ENCODE assay signal across 8 cellular contexts in the genomic region with DNA sequence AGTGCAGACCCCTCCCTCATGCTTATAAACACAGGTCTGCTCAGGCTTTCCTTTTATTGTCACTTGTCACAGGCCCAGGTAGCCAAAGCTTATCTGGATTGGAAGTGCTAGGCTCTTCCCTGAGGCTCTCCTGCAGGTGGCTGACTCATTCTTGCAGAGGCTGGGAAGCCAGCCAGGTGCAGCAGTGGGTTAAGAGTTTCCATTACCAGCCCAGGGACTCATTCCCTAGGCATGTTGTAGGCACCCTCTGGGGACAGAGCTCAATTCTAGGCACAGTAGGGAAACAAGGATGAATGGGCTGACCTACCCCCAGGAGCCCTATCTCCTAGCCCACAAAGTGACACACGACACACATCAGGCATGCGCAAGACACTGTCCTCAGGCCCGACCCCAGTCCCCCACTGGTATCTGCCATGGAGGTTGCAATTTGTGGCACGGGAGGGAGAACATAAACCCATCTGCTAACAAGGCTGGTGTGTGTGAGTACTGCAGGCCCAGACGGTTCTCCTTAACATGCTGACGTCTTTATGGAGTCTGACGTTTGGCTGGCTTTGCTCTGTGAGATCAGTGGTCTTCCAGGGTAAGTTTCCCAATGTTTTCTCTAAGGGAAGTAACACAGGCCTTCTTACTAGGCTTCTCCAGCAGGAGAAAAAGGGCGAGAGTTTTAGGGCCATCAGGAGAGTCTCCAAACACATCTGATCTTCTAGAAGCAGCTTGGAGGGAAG.
DNase-seq lines count a peak whose midpoint lies in the region; ATAC-seq, FAIRE-seq and TF ChIP-seq lines count a peak whose summit lies in the region.

No MANE protein-coding gene starts in this region.

- TF ChIP-seq POLR2A in A549 (IDR thresholded peaks at IDR 0.05; ENCODE audit: low read length) (no peak), adrenal gland (IDR thresholded peaks at IDR 0.05) (no peak)

- TF ChIP-seq RAD21 in A549 (conservative IDR thresholded peaks at IDR 0.05 in 1 of 2, IDR thresholded peaks at IDR 0.05 in 1 of 2): no peak

- no peak for TF ChIP-seq CTCF in A549 (IDR thresholded peaks at IDR 0.05)
- TF ChIP-seq CTCF in adrenal gland (IDR thresholded peaks at IDR 0.05): no peak
- no peak for TF ChIP-seq CTCF in kidney epithelial cell (IDR thresholded peaks at IDR 0.05; ENCODE audit: insufficient read depth, low read length, poor library complexity, severe bottlenecking)

- ATAC-seq in A549: peak; percentile 82 to 83
- no peak for ATAC-seq in HG02981 (IDR thresholded peaks at IDR 0.05; ENCODE audit: unreplicated experiment)
- no peak for ATAC-seq in GM21526 (IDR thresholded peaks at IDR 0.05; ENCODE audit: low FRiP score, unreplicated experiment)

- WGBS in A549 (ENCODE audit: missing lambda C conversion rate): 81% methylated on average over 7 of the region's 8 CpGs
- WGBS in adrenal gland, 4 donors: 88 to 95% (median 93%) methylated on average over 7 to 8 of the region's 8 CpGs

- peak overlapping the region; percentile 32 to 80; a peak in 5 of 6 replicates for H3K27ac ChIP-seq in A549
- H3K27ac ChIP-seq in adrenal gland: peak overlapping the region in 2 of 5 donors; percentile 13 to 34

- H3K9me3 ChIP-seq in A549 (no peaks in the 10 kb centered on the region), adrenal gland (replicated peaks in 1 of 3) (no peaks in the 10 kb centered on the region)

- H3K27me3 ChIP-seq in adrenal gland: no peaks in the 10 kb centered on the region
- no peaks in the 10 kb centered on the region for H3K27me3 ChIP-seq in kidney epithelial cell (ENCODE audit: control insufficient read depth, insufficient read depth, low read length)

- POLR2A ChIA-PET in A549 (lab: Yijun Ruan, JAX): interaction anchor here (0.9 to 1.3 kb wide), 4 partner anchors 12 to 94 kb away, joined by 3 to 8 read pairs (median 4); a partner anchor contains a TSS

- DNase-seq in A549 (ENCODE audit: low read depth in 1 of 2, low spot score in 1 of 2) (peak; percentile 62 to 69), NCI-H1092 (lab: John Stamatoyannopoulos, UW) (peak; percentile 51), adrenal gland (peak; percentile 77 to 89 (median 83)), kidney epithelial cell (ENCODE audit: low read depth) (peak; percentile 87), activated gamma-delta T cell treated with Interleukin-2 at 50 U/mL for 16 hours (no peak)
- no peak for DNase-seq in activated T-cell treated with anti-CD3 and anti-CD28 coated beads, Interleukin-2, amount 50 U/mL, for 48 hours

- H3K4me3 ChIP-seq in A549 (no peak overlapping the region), adrenal gland (no peak overlapping the region), kidney epithelial cell (ENCODE audit: low read depth, low read length) (no peak overlapping the region)

- H3K4me2 ChIP-seq in A549: peak overlapping the region; percentile 39

- FAIRE-seq in A549 (lab: Jason Lieb, UNC): no peak

- H3K36me3 ChIP-seq in adrenal gland (replicated peaks in 1 of 2) (no peaks in the 10 kb centered on the region), kidney epithelial cell (ENCODE audit: control insufficient read depth, insufficient read depth, low read length) (peaks cover 1% of the 10 kb centered on the region)

- CTCF ChIA-PET in A549 (lab: Yijun Ruan, JAX): interaction anchor here (0.5 to 2.7 kb wide), 9 partner anchors 9 to 456 kb away, joined by 3 to 11 read pairs (median 3); no protein-coding TSS in a partner anchor

- TF ChIP-seq EP300 in A549 (IDR thresholded peaks at IDR 0.05): no peak

- peaks cover 68% of the 10 kb centered on the region for H3K4me1 ChIP-seq in A549
- H3K4me1 ChIP-seq in adrenal gland (replicated peaks in 1 of 2): peaks cover 0 to 22% of the 10 kb centered on the region in 2 donors

- intact Hi-C loops in adrenal gland (cut with DNase I): no loop called here

TF ChIP-seq in A549, 52 proteins besides CTCF, POLR2A, EP300 and RAD21:
- TF ChIP-seq HOXB5 (CRISPR knock-in tag; IDR thresholded peaks at IDR 0.05) (no peak), CHD4 (IDR thresholded peaks at IDR 0.05; ENCODE audit: borderline replicate concordance) (no peak), JUNB (IDR thresholded peaks at IDR 0.05) (peak; percentile 60; the same call in 1 of the 2 replicates), KDM1A (IDR thresholded peaks at IDR 0.05; ENCODE audit: low read depth) (no peak), RCOR1 (IDR thresholded peaks at IDR 0.05; ENCODE audit: low read depth, low read length) (no peak), SREBF2 (IDR thresholded peaks at IDR 0.05) (no peak), CEBPB (IDR thresholded peaks at IDR 0.05) (peak in 1 of 2 experiments; percentile 4; a peak in 1 of 4 replicates), SMC3 (IDR thresholded peaks at IDR 0.05) (0 out of 3 replicates have a peak, but pooled peaks have one; percentile 22), HEYL (CRISPR knock-in tag; IDR thresholded peaks at IDR 0.05) (no peak), CHD2 (IDR thresholded peaks at IDR 0.05; ENCODE audit: low read length, partially characterized antibody) (no peak), FOSB (CRISPR knock-in tag; IDR thresholded peaks at IDR 0.05) (no peak), MAZ (IDR thresholded peaks at IDR 0.05; ENCODE audit: borderline replicate concordance, low read depth, low read length) (no peak), FOSL2 (IDR thresholded peaks at IDR 0.05) (peak; percentile 54), FOSL2 (CRISPR knock-in tag; IDR thresholded peaks at IDR 0.05) (peak; percentile 79), RARB (CRISPR knock-in tag; IDR thresholded peaks at IDR 0.05) (no peak), TP53 (CRISPR knock-in tag; IDR thresholded peaks at IDR 0.05) (no peak)
- TF ChIP-seq, protein P1, sequence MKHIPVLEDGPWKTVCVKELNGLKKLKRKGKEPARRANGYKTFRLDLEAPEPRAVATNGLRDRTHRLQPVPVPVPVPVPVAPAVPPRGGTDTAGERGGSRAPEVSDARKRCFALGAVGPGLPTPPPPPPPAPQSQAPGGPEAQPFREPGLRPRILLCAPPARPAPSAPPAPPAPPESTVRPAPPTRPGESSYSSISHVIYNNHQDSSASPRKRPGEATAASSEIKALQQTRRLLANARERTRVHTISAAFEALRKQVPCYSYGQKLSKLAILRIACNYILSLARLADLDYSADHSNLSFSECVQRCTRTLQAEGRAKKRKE (CRISPR knock-in tag; IDR thresholded peaks at IDR 0.05; ENCODE audit: low read depth): no peak
- TF ChIP-seq, protein P2, sequence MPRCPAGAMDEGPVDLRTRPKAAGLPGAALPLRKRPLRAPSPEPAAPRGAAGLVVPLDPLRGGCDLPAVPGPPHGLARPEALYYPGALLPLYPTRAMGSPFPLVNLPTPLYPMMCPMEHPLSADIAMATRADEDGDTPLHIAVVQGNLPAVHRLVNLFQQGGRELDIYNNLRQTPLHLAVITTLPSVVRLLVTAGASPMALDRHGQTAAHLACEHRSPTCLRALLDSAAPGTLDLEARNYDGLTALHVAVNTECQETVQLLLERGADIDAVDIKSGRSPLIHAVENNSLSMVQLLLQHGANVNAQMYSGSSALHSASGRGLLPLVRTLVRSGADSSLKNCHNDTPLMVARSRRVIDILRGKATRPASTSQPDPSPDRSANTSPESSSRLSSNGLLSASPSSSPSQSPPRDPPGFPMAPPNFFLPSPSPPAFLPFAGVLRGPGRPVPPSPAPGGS (IDR thresholded peaks at IDR 0.05): no peak
- TF ChIP-seq, protein P3, sequence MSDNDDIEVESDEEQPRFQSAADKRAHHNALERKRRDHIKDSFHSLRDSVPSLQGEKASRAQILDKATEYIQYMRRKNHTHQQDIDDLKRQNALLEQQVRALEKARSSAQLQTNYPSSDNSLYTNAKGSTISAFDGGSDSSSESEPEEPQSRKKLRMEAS (IDR thresholded peaks at IDR 0.05): peak; percentile 21; the same call in 1 of the 2 replicates

Comparison
In these comparisons a context has a peak if more than half of its experiments do, and no peak if none do; other contexts are left out.
1. ATAC-seq: peak in A549 (2 of 2); none in HG02981 (single experiment) and GM21526 (single experiment).
2. DNase-seq: peak in A549 (2 of 2), NCI-H1092 (single experiment), adrenal gland (7 of 7) and kidney epithelial cell (single experiment); none in activated T-cell treated with anti-CD3 and anti-CD28 coated beads, Interleukin-2, amount 50 U/mL, for 48 hours (0 of 2) and activated gamma-delta T cell treated with Interleukin-2 at 50 U/mL for 16 hours (single experiment).